In the genomic region with DNA sequence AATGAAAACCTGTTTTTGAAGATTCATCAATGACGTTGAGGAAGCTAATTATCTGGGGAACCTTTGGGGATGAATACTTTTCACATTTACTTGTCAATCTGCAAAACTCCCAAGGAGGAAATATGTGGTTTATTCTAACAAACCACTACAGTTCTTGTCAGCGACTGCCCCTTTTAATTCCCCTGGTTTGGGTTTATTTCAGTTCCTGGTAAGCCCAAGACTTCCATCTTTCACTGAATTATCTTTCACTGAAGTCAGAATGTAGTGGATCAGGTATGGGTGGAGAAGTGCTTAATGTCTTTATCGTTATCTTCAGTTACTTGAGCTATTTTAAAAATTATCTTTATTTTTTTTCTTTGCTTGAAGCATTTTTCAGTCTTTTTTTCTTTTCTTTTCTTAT, we compare ENCODE assay signal across 12 cellular contexts. TPM values are rescaled to one million over a fixed set of nuclear protein-coding genes. Genes with fewer than 3 reads are reported as not detected.
A peak's percentile ranks its signal among the peaks of the same experiment; 100 is the strongest.
DNase-seq lines count a peak whose midpoint lies in the region; ATAC-seq and TF ChIP-seq lines count a peak whose summit lies in the region.
"Had no signal": no experiment of that assay in that cellular context is flagged by ENCODE, and none has a peak within 500 bp of the region (broad histone marks: within the 10 kb centered on the region; RNA-seq: fewer than 3 reads in every experiment).

No MANE protein-coding gene starts in this region.

- H3K27me3 Mint-ChIP-seq in activated CD4-positive, alpha-beta T cell treated with anti-CD3 and anti-CD28 coated beads, Interleukin-2, amount 10 ng/mL, durations not matched to agents 24 days and 14 days = peaks cover 39% of the 10 kb centered on the region
- peaks cover 44% of the 10 kb centered on the region for H3K27me3 Mint-ChIP-seq in endodermal cell (ENCODE audit: insufficient read depth)

- peaks cover 12% of the 10 kb centered on the region for H3K9me3 ChIP-seq in endodermal cell (ENCODE audit: control insufficient read depth, low read length)
- H3K9me3 ChIP-seq: neutrophil, upper lobe of left lung had no signal

- no peaks in the 10 kb centered on the region for H3K36me3 ChIP-seq in endodermal cell (ENCODE audit: control insufficient read depth, insufficient read depth, low read length)
- H3K36me3 ChIP-seq: neutrophil, upper lobe of left lung had no signal

- DNase-seq in activated CD4-positive, alpha-beta T cell treated with anti-CD3 and anti-CD28 coated beads, Interleukin-2, amount 10 ng/mL, durations not matched to agents 24 days and 14 days = no peak
- DNase-seq in activated CD4-positive, alpha-beta T cell treated with anti-CD3 and anti-CD28 coated beads, Interleukin-2, amount 50 U/mL, for 4 hours = no peak
- DNase-seq in KBM-7 (peak; percentile 35), endodermal cell (no peak), skeletal muscle cell (ENCODE audit: low read depth) (no peak), RWPE1 (ENCODE audit: low spot score) (no peak), GM19238 (ENCODE audit: insufficient read length, low spot score) (no peak)
- DNase-seq: activated CD4-positive, alpha-beta T cell treated with anti-CD3 and anti-CD28 coated beads for 36 hours had no signal

- H3K4me3 Mint-ChIP-seq in activated CD4-positive, alpha-beta T cell treated with anti-CD3 and anti-CD28 coated beads, Interleukin-2, amount 10 ng/mL, durations not matched to agents 24 days and 14 days = peak overlapping the region; percentile 69
- H3K4me3 Mint-ChIP-seq in endodermal cell = peak overlapping the region; percentile 42
- H3K4me3 Mint-ChIP-seq: activated CD4-positive, alpha-beta T cell treated with anti-CD3 and anti-CD28 coated beads for 36 hours had no signal

- CTCF ChIA-PET in RWPE1 (lab: Yijun Ruan, JAX) = no interaction called here

- POLR2A ChIA-PET in RWPE1 (lab: Yijun Ruan, JAX; ENCODE audit: low non-redundant PET) = no interaction called here

- H3K4me1 Mint-ChIP-seq in activated CD4-positive, alpha-beta T cell treated with anti-CD3 and anti-CD28 coated beads, Interleukin-2, amount 10 ng/mL, durations not matched to agents 24 days and 14 days = peaks cover 10% of the 10 kb centered on the region
- H3K4me1 Mint-ChIP-seq in endodermal cell = peaks cover 20% of the 10 kb centered on the region

- in situ Hi-C loops in KBM-7 (cut with MboI; ENCODE audit: low pct_unique_long_range_greater_than_20kb, low sequenced_read_pairs) = no loop called here

- 20 to 62% methylated on average over 1 to 2 of the region's 3 CpGs for WGBS in endodermal cell (ENCODE audit: insufficient coverage in 1 of 2, insufficient read length in 1 of 2), 2 experiments

- no peak overlapping the region for H3K27ac ChIP-seq in endodermal cell (ENCODE audit: low read depth, low read length)
- no peak overlapping the region for H3K27ac ChIP-seq in RWPE1
- H3K27ac ChIP-seq: neutrophil, upper lobe of left lung had no signal

- H3K9me3 Mint-ChIP-seq in activated CD4-positive, alpha-beta T cell treated with anti-CD3 and anti-CD28 coated beads, Interleukin-2, amount 10 ng/mL, durations not matched to agents 24 days and 14 days = no peaks in the 10 kb centered on the region
- H3K9me3 Mint-ChIP-seq in endodermal cell = peaks cover 11% of the 10 kb centered on the region
- H3K9me3 Mint-ChIP-seq: activated T-helper 2 cell treated with anti-CD3 and anti-CD28 coated beads, Interferon-gamma antibody, Interleukin-2, Interleukin-4, amounts not matched to agents 10 μg/mL and 5 μg/mL and 100 μg/mL, durations not matched to agents 14 hours and 24 hours and 36 hours had no signal

- ATAC-seq in HG03565 (IDR thresholded peaks at IDR 0.05; ENCODE audit: unreplicated experiment) = no peak
- ATAC-seq: activated CD4-positive, alpha-beta T cell treated with anti-CD3 and anti-CD28 coated beads for 36 hours had no signal

- intact Hi-C loops in activated CD4-positive, alpha-beta T cell treated with anti-CD3 and anti-CD28 coated beads, Interleukin-2, amount 10 ng/mL, durations not matched to agents 24 days and 14 days (cut with micrococcal nuclease) = no loop called here

- peak overlapping the region; percentile 44 for H3K4me3 ChIP-seq in endodermal cell (ENCODE audit: low read length)
- H3K4me3 ChIP-seq in skeletal muscle cell (ENCODE audit: low read depth, low read length) = peak overlapping the region; percentile 37

- H3K36me3 Mint-ChIP-seq in activated CD4-positive, alpha-beta T cell treated with anti-CD3 and anti-CD28 coated beads, Interleukin-2, amount 10 ng/mL, durations not matched to agents 24 days and 14 days (ENCODE audit: low read depth) = no peaks in the 10 kb centered on the region
- H3K36me3 Mint-ChIP-seq in endodermal cell (ENCODE audit: low read depth) = no peaks in the 10 kb centered on the region

- peaks cover 19% of the 10 kb centered on the region for H3K27me3 ChIP-seq in endodermal cell (ENCODE audit: control insufficient read depth, insufficient read depth, low read length, poor library complexity, severe bottlenecking)

- no peak overlapping the region for H3K9ac ChIP-seq in endodermal cell (ENCODE audit: extremely low read depth, low read length, poor library complexity, severe bottlenecking)

- H3K27ac Mint-ChIP-seq in activated CD4-positive, alpha-beta T cell treated with anti-CD3 and anti-CD28 coated beads, Interleukin-2, amount 10 ng/mL, durations not matched to agents 24 days and 14 days = no peak overlapping the region
- H3K27ac Mint-ChIP-seq in endodermal cell = no peak overlapping the region
- H3K27ac Mint-ChIP-seq: activated CD4-positive, alpha-beta T cell treated with anti-CD3 and anti-CD28 coated beads for 36 hours; activated T-helper 2 cell treated with anti-CD3 and anti-CD28 coated beads, Interferon-gamma antibody, Interleukin-2, Interleukin-4, amounts not matched to agents 10 μg/mL and 5 μg/mL and 100 μg/mL, durations not matched to agents 14 hours and 24 hours and 36 hours had no signal

- TF ChIP-seq CTCF in endodermal cell (conservative IDR thresholded peaks at IDR 0.05) (no peak), RWPE1 (conservative IDR thresholded peaks at IDR 0.05; ENCODE audit: low read depth) (no peak)

- no peaks in the 10 kb centered on the region for H3K4me1 ChIP-seq in endodermal cell (ENCODE audit: control insufficient read depth, insufficient read depth, low read length)

RNA-seq across cellular contexts. Expression of a gene that starts 40.2 kb away (rescaled TPM):
- total RNA-seq in activated CD4-positive, alpha-beta T cell treated with anti-CD3 and anti-CD28 coated beads, Interleukin-2, amount 10 ng/mL, durations not matched to agents 24 days and 14 days = not detected in 2 replicates
- total RNA-seq in endodermal cell = under 1 TPM in 1 of 2 donors, not detected in 1; 0.07 TPM
- 1.1 TPM for polyA plus RNA-seq in endodermal cell (2013, experiment 1 of 2)
- 1.8 TPM for polyA plus RNA-seq in endodermal cell (2013, experiment 2 of 2)
- total RNA-seq: activated CD4-positive, alpha-beta T cell treated with anti-CD3 and anti-CD28 coated beads for 36 hours; activated T-helper 2 cell treated with anti-CD3 and anti-CD28 coated beads, Interferon-gamma antibody, Interleukin-2, Interleukin-4, amounts not matched to agents 10 μg/mL and 5 μg/mL and 100 μg/mL, durations not matched to agents 14 hours and 24 hours and 36 hours had no signal
